In genomic region chr6:73579389-73579788, GRCh38 we compare ENCODE assay signal across 8 cellular contexts. TPM values are rescaled to one million over a fixed set of nuclear protein-coding genes. Genes with fewer than 3 reads are reported as not detected.
A peak's percentile ranks its signal among the peaks of the same experiment; 100 is the strongest.
DNase-seq lines count a peak whose midpoint lies in the region; ATAC-seq and TF ChIP-seq lines count a peak whose summit lies in the region.

No MANE protein-coding gene starts in this region.

- no peak for TF ChIP-seq EP300 in upper lobe of left lung (IDR thresholded peaks at IDR 0.05)

- peak overlapping the region; percentile 99 for H3K27ac Mint-ChIP-seq in activated CD4-positive, alpha-beta T cell treated with anti-CD3 and anti-CD28 coated beads, Interleukin-2, amount 10 ng/mL, durations not matched to agents 24 days and 14 days

- peak in 1 of 6 experiments; percentile 6 for TF ChIP-seq CTCF in adrenal gland (IDR thresholded peaks at IDR 0.05)
- TF ChIP-seq CTCF in right lobe of liver (IDR thresholded peaks at IDR 0.05): no peak
- TF ChIP-seq CTCF in upper lobe of left lung (IDR thresholded peaks at IDR 0.05): no peak

- H3K4me3 Mint-ChIP-seq in activated CD4-positive, alpha-beta T cell treated with anti-CD3 and anti-CD28 coated beads, Interleukin-2, amount 10 ng/mL, durations not matched to agents 24 days and 14 days: no peak overlapping the region

- H3K27me3 Mint-ChIP-seq in activated CD4-positive, alpha-beta T cell treated with anti-CD3 and anti-CD28 coated beads, Interleukin-2, amount 10 ng/mL, durations not matched to agents 24 days and 14 days: no peaks in the 10 kb centered on the region

- intact Hi-C loops in activated CD4-positive, alpha-beta T cell treated with anti-CD3 and anti-CD28 coated beads, Interleukin-2, amount 10 ng/mL, durations not matched to agents 24 days and 14 days (cut with micrococcal nuclease): loop anchor here (2.0 kb wide), 1 partner anchor 15 kb away; no protein-coding TSS in a partner anchor
- intact Hi-C loops in adrenal gland (cut with DNase I): no loop called here
- intact Hi-C loops in right lobe of liver (cut with DNase I): no loop called here

- H3K27ac ChIP-seq in adrenal gland (peak overlapping the region; percentile 74 to 97 (median 94)), right lobe of liver (peak overlapping the region; percentile 91 to 95 (median 95)), upper lobe of left lung (peak overlapping the region; percentile 87 to 95 (median 90))

- H3K4me1 ChIP-seq in adrenal gland (replicated peaks in 1 of 2) (peaks cover 24 to 27% of the 10 kb centered on the region in 2 donors), right lobe of liver (peaks cover 0 to 21% (median 11%) of the 10 kb centered on the region in 4 donors), upper lobe of left lung (peaks cover 17 to 29% (median 21%) of the 10 kb centered on the region in 4 donors)

- H3K36me3 ChIP-seq in adrenal gland (replicated peaks in 1 of 2) (no peaks in the 10 kb centered on the region), right lobe of liver (no peaks in the 10 kb centered on the region), upper lobe of left lung (no peaks in the 10 kb centered on the region)

- H3K4me1 Mint-ChIP-seq in activated CD4-positive, alpha-beta T cell treated with anti-CD3 and anti-CD28 coated beads, Interleukin-2, amount 10 ng/mL, durations not matched to agents 24 days and 14 days: peaks cover 14% of the 10 kb centered on the region

- WGBS in adrenal gland, 4 donors: 65 to 74% (median 72%) methylated on average over 3 to 4 of the region's 4 CpGs
- 50% methylated on average over 1 of the region's 4 CpGs for WGBS in right lobe of liver (ENCODE audit: insufficient coverage, low coverage, low lambda C conversion rate, missing lambda C conversion rate)
- 60 to 81% methylated on average over 4 of the region's 4 CpGs for WGBS in upper lobe of left lung, 2 donors

- peaks cover 8% of the 10 kb centered on the region for H3K36me3 Mint-ChIP-seq in activated CD4-positive, alpha-beta T cell treated with anti-CD3 and anti-CD28 coated beads, Interleukin-2, amount 10 ng/mL, durations not matched to agents 24 days and 14 days (ENCODE audit: low read depth)

- no peak for TF ChIP-seq POLR2A in adrenal gland (IDR thresholded peaks at IDR 0.05)
- no peak for TF ChIP-seq POLR2A in right lobe of liver (IDR thresholded peaks at IDR 0.05)
- TF ChIP-seq POLR2A in upper lobe of left lung (IDR thresholded peaks at IDR 0.05): no peak

- peaks cover 3% of the 10 kb centered on the region for H3K9me3 Mint-ChIP-seq in activated CD4-positive, alpha-beta T cell treated with anti-CD3 and anti-CD28 coated beads, Interleukin-2, amount 10 ng/mL, durations not matched to agents 24 days and 14 days

- H3K9me3 ChIP-seq in adrenal gland (replicated peaks in 1 of 3) (no peaks in the 10 kb centered on the region), right lobe of liver (no peaks in the 10 kb centered on the region), upper lobe of left lung (no peaks in the 10 kb centered on the region)

- ATAC-seq in right lobe of liver: peak; percentile 29 to 66 (median 54)
- peak; percentile 3 to 50 for ATAC-seq in upper lobe of left lung (ENCODE audit: low FRiP score in 2 of 2)

- H3K4me3 ChIP-seq in adrenal gland (no peak overlapping the region), right lobe of liver (no peak overlapping the region), upper lobe of left lung (no peak overlapping the region)

- no peak for DNase-seq in activated CD4-positive, alpha-beta T cell treated with anti-CD3 and anti-CD28 coated beads, Interleukin-2, amount 10 ng/mL, durations not matched to agents 24 days and 14 days
- no peak for DNase-seq in activated CD4-positive, alpha-beta T cell treated with anti-CD3 and anti-CD28 coated beads for 4 hours
- peak; percentile 9 to 60 (median 35) for DNase-seq in adrenal gland
- DNase-seq in right lobe of liver: peak; percentile 40 to 80 (median 64)
- peak in 1 of 2 donors; percentile 40 for DNase-seq in upper lobe of left lung
- no peak for DNase-seq in NCI-H1417 treated with DMSO at 0.1 percent for 48 hours (lab: John Stamatoyannopoulos, UW)
- no peak for DNase-seq in NCI-H2107 (lab: John Stamatoyannopoulos, UW)
- DNase-seq in central memory CD4-positive, alpha-beta T cell: no peak

- H3K27me3 ChIP-seq in adrenal gland (no peaks in the 10 kb centered on the region), right lobe of liver (no peaks in the 10 kb centered on the region), upper lobe of left lung (no peaks in the 10 kb centered on the region)

RNA-seq across cellular contexts. Expression of gene EEF1A1, which starts 58.6 kb away (rescaled TPM):
- 9,514 and 9,634 TPM in 2 replicates for total RNA-seq in activated CD4-positive, alpha-beta T cell treated with anti-CD3 and anti-CD28 coated beads, Interleukin-2, amount 10 ng/mL, durations not matched to agents 24 days and 14 days
- total RNA-seq in adrenal gland: over 10,000 TPM in 3 of 8 donors, 1,000 to 10,000 TPM in 5; 7,361 to 11,784 (median 9,101) TPM
- over 10,000 TPM in 1 of 3 donors, 1,000 to 10,000 TPM in 2; 7,921 to 10,048 (median 9,514) TPM for polyA plus RNA-seq in adrenal gland
- 1,000 to 10,000 TPM; 2,452 to 4,356 (median 3,217) TPM for total RNA-seq in right lobe of liver
- total RNA-seq in upper lobe of left lung: over 10,000 TPM in 1 of 6 donors, 1,000 to 10,000 TPM in 5; 3,617 to 10,582 (median 7,272) TPM

Comparison
In these comparisons a context has a peak if more than half of its experiments do, and no peak if none do; other contexts are left out.
1. DNase-seq: peak in adrenal gland (7 of 7) and right lobe of liver (3 of 3); none in activated CD4-positive, alpha-beta T cell treated with anti-CD3 and anti-CD28 coated beads, Interleukin-2, amount 10 ng/mL, durations not matched to agents 24 days and 14 days (single experiment), activated CD4-positive, alpha-beta T cell treated with anti-CD3 and anti-CD28 coated beads for 4 hours (0 of 2), NCI-H1417 treated with DMSO at 0.1 percent for 48 hours (single experiment), NCI-H2107 (single experiment) and central memory CD4-positive, alpha-beta T cell (single experiment).
2. Peak in every context shown above with its lines, with median percentiles within 50 percentile points of each other: H3K27ac ChIP-seq.